Comparison of ENCODE assay signal across 1 cellular context in genomic region chr2:173298536-173299097, GRCh38.
TF ChIP-seq lines count a peak whose summit lies in the region.

No MANE protein-coding gene starts in this region.

TF ChIP-seq in GM23338, 12 proteins besides CTCF, POLR2A, EP300 and RAD21 (continued from another document):
- no peak for TF ChIP-seq ZNF462 (CRISPR knock-in tag; IDR thresholded peaks at IDR 0.05)
